In genomic region chr7:105826143-105826542, GRCh38 we compare ENCODE assay signal across 25 cellular contexts. TPM values are rescaled to one million over a fixed set of nuclear protein-coding genes. Genes with fewer than 3 reads are reported as not detected.
DNase-seq lines count a peak whose midpoint lies in the region; ATAC-seq and TF ChIP-seq lines count a peak whose summit lies in the region.
"Had no signal": no experiment of that assay in that cellular context is flagged by ENCODE, and none has a peak within 500 bp of the region (broad histone marks: within the 10 kb centered on the region; RNA-seq: fewer than 3 reads in every experiment).

No MANE protein-coding gene starts in this region.

- in situ Hi-C loops in gastrocnemius medialis (cut with MboI; ENCODE audit: low sequenced_read_pairs in 4 of 4): no loop called here

- no peak overlapping the region for H3K4me3 ChIP-seq in fibroblast of mammary gland (ENCODE audit: control insufficient read depth, low read depth, low read length)
- no peak overlapping the region for H3K4me3 ChIP-seq in gastrocnemius medialis
- no peak overlapping the region for H3K4me3 ChIP-seq in SJCRH30
- no peak overlapping the region for H3K4me3 ChIP-seq in colonic mucosa
- H3K4me3 ChIP-seq: dorsolateral prefrontal cortex, ovary, PC-9, sigmoid colon, thoracic aorta had no signal

- ATAC-seq in gastrocnemius medialis: peak; percentile 71 to 84
- ATAC-seq: natural killer cell; stimulated activated memory B cell treated with anti-CD40 and anti-IgM and Interleukin-4, amounts not matched to agents 10 μg/mL and 1 μg/mL and 100 μg/mL, for 72 hours; T-helper 17 cell had no signal

- TF ChIP-seq CTCF in fibroblast of mammary gland (conservative IDR thresholded peaks at IDR 0.05; ENCODE audit: control insufficient read depth, insufficient read depth, low read depth, low read length) (no peak), gastrocnemius medialis (IDR thresholded peaks at IDR 0.05 in 4 of 5, conservative IDR thresholded peaks at IDR 0.05 in 1 of 5) (no peak), colonic mucosa (IDR thresholded peaks at IDR 0.05) (no peak)

- H3K4me1 ChIP-seq in gastrocnemius medialis (peaks cover 8 to 14% of the 10 kb centered on the region in 2 donors), SJCRH30 (peaks cover 18% of the 10 kb centered on the region), colonic mucosa (no peaks in the 10 kb centered on the region)

- intact Hi-C loops in gastrocnemius medialis (cut with DNase I; ENCODE audit: low total_unique reads) (no loop called here), colonic mucosa (cut with DNase I) (no loop called here)

- H3K27me3 ChIP-seq in gastrocnemius medialis (no peaks in the 10 kb centered on the region), SJCRH30 (no peaks in the 10 kb centered on the region), colonic mucosa (no peaks in the 10 kb centered on the region)
- H3K27me3 ChIP-seq: dorsolateral prefrontal cortex, ovary, sigmoid colon had no signal

- H3K9me3 ChIP-seq in gastrocnemius medialis: no peaks in the 10 kb centered on the region
- H3K9me3 ChIP-seq in SJCRH30 (replicated peaks): no peaks in the 10 kb centered on the region; the same call in 1 of the 2 replicates
- H3K9me3 ChIP-seq in colonic mucosa: no peaks in the 10 kb centered on the region
- H3K9me3 ChIP-seq: ovary, sigmoid colon, thoracic aorta had no signal

- TF ChIP-seq POLR2A in gastrocnemius medialis (IDR thresholded peaks at IDR 0.05): no peak

- H3K27ac ChIP-seq in gastrocnemius medialis: no peak overlapping the region
- no peak overlapping the region for H3K27ac ChIP-seq in SJCRH30
- no peak overlapping the region for H3K27ac ChIP-seq in colonic mucosa
- H3K27ac ChIP-seq: dorsolateral prefrontal cortex, ovary, PC-9, thoracic aorta, WERI-Rb-1 had no signal

- no peak overlapping the region for H3K9ac ChIP-seq in colonic mucosa (ENCODE audit: low read depth in 2 of 2, low read length in 2 of 2)

- H3K36me3 ChIP-seq in gastrocnemius medialis (no peaks in the 10 kb centered on the region), SJCRH30 (no peaks in the 10 kb centered on the region), colonic mucosa (no peaks in the 10 kb centered on the region)
- H3K36me3 ChIP-seq: ovary, sigmoid colon, thoracic aorta, WERI-Rb-1 had no signal

- DNase-seq in EH (ENCODE audit: low read depth) (peak; percentile 69), LHCN-M2 (ENCODE audit: low read depth) (peak; percentile 53), fibroblast of mammary gland (ENCODE audit: low read depth) (peak; percentile 89), gastrocnemius medialis (no peak), NCI-H510A treated with DMSO at 0.1 percent for 48 hours (lab: John Stamatoyannopoulos, UW) (no peak), GF-D8 (lab: John Stamatoyannopoulos, UW) (no peak), SJCRH30 (no peak), colonic mucosa (no peak)
- DNase-seq: activated CD4-positive, alpha-beta T cell treated with anti-CD3 and anti-CD28 coated beads, Interleukin-2, amount 50 U/mL, for 1 hour; activated gamma-delta T cell; AML-193; CD8-positive, alpha-beta memory T cell; DND-41; dorsolateral prefrontal cortex; left cardiac atrium; natural killer cell; NCI-H187; NCI-H226; ovary; PC-9; sigmoid colon; T-helper 17 cell; WERI-Rb-1 had no signal

RNA-seq across cellular contexts. Expression of gene ATXN7L1, which starts 50.3 kb away (rescaled TPM):
- total RNA-seq in LHCN-M2 (2014; rRNA removed): 3.6 and 6.4 TPM in 2 replicates
- 5.5 TPM for polyA plus RNA-seq in LHCN-M2 (2012)
- 1 to 10 TPM; 1.6 to 6.6 (median 4.8) TPM for total RNA-seq in gastrocnemius medialis
- total RNA-seq in SJCRH30 (2014; rRNA removed; shearing (Covaris generic)): 5.9 and 6.2 TPM in 2 replicates
- 10 to 100 TPM; 13.0 to 15.1 TPM for total RNA-seq in colonic mucosa

Comparison
In these comparisons a context has a peak if more than half of its experiments do, and no peak if none do; other contexts are left out.
1. DNase-seq: peak in EH (single experiment), LHCN-M2 (single experiment) and fibroblast of mammary gland (single experiment); none in gastrocnemius medialis (0 of 2), NCI-H510A treated with DMSO at 0.1 percent for 48 hours (single experiment), GF-D8 (single experiment), SJCRH30 (0 of 2) and colonic mucosa (single experiment).